ENCODE assay signal across 1 cellular context in genomic region chr5:124798890-124799289, GRCh38.
TF ChIP-seq lines count a peak whose summit lies in the region.

No MANE protein-coding gene starts in this region.

TF ChIP-seq in HepG2, 621 proteins besides CTCF, POLR2A, EP300 and RAD21 (continued from another document):
- TF ChIP-seq THRA (CRISPR knock-in tag; IDR thresholded peaks at IDR 0.05; ENCODE audit: borderline replicate concordance) (no peak), RBM39 (IDR thresholded peaks at IDR 0.05; ENCODE audit: low read depth, low read length, poor library complexity, severe bottlenecking) (no peak)
- TF ChIP-seq, protein P1, sequence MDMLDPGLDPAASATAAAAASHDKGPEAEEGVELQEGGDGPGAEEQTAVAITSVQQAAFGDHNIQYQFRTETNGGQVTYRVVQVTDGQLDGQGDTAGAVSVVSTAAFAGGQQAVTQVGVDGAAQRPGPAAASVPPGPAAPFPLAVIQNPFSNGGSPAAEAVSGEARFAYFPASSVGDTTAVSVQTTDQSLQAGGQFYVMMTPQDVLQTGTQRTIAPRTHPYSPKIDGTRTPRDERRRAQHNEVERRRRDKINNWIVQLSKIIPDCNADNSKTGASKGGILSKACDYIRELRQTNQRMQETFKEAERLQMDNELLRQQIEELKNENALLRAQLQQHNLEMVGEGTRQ (IDR thresholded peaks at IDR 0.05; ENCODE audit: low read depth, low read length): no peak
- TF ChIP-seq, protein P1 (CRISPR knock-in tag; IDR thresholded peaks at IDR 0.05; ENCODE audit: borderline replicate concordance): no peak
